In genomic region chr4:116374815-116375214, GRCh38 we compare ENCODE assay signal across 19 cellular contexts.
"Had no signal": no experiment of that assay in that cellular context is flagged by ENCODE, and none has a peak within 500 bp of the region (broad histone marks: within the 10 kb centered on the region; RNA-seq: fewer than 3 reads in every experiment).

No MANE protein-coding gene starts in this region.

- ATAC-seq: activated CD8-positive, alpha-beta T cell treated with anti-CD3 and anti-CD28 coated beads, Interleukin-2, amount 10 ng/mL, durations not matched to agents 7 days and 5 days; activated T-cell treated with anti-CD3 and anti-CD28 coated beads, Interleukin-2, amount 50 U/mL, for 4 hours; left colon; lower lobe of right lung; natural killer cell treated with Interleukin-12 subunit alpha and Interleukin-12 subunit beta and Interleukin-15 and Interleukin-18, amount 100 ng/mL, for 72 hours; stimulated activated naive B cell treated with anti-CD40 and anti-IgM and Interleukin-4, amounts not matched to agents 10 μg/mL and 1 μg/mL and 100 μg/mL, for 72 hours; upper lobe of right lung had no signal

- H3K4me3 ChIP-seq: lower lobe of right lung, sigmoid colon, thoracic aorta, upper lobe of right lung had no signal

- H3K4me1 Mint-ChIP-seq: brain; stimulated activated naive B cell treated with anti-CD40 and anti-IgM and Interleukin-4, amounts not matched to agents 10 μg/mL and 1 μg/mL and 100 μg/mL, for 72 hours had no signal

- H3K9me3 Mint-ChIP-seq: activated naive CD4-positive, alpha-beta T cell treated with anti-CD3 and anti-CD28 coated beads for 36 hours; activated T-cell treated with anti-CD3 and anti-CD28 coated beads, Interleukin-2, amount 50 U/mL, for 4 hours; stimulated activated naive B cell treated with anti-CD40 and anti-IgM and Interleukin-4, amounts not matched to agents 10 μg/mL and 1 μg/mL and 100 μg/mL, for 72 hours had no signal

- H3K27ac Mint-ChIP-seq: activated CD8-positive, alpha-beta T cell treated with anti-CD3 and anti-CD28 coated beads, Interleukin-2, amount 10 ng/mL, durations not matched to agents 7 days and 5 days; activated naive CD4-positive, alpha-beta T cell treated with anti-CD3 and anti-CD28 coated beads for 36 hours; brain; natural killer cell treated with Interleukin-12 subunit alpha and Interleukin-12 subunit beta and Interleukin-15 and Interleukin-18, amount 100 ng/mL, for 72 hours; stimulated activated naive B cell treated with anti-CD40 and anti-IgM and Interleukin-4, amounts not matched to agents 10 μg/mL and 1 μg/mL and 100 μg/mL, for 72 hours had no signal

- H3K36me3 Mint-ChIP-seq: brain; natural killer cell treated with Interleukin-12 subunit alpha and Interleukin-12 subunit beta and Interleukin-15 and Interleukin-18, amount 100 ng/mL, for 72 hours; stimulated activated naive B cell treated with anti-CD40 and anti-IgM and Interleukin-4, amounts not matched to agents 10 μg/mL and 1 μg/mL and 100 μg/mL, for 72 hours had no signal

- H3K27ac ChIP-seq: lower lobe of right lung, sigmoid colon, thoracic aorta, upper lobe of right lung had no signal

- H3K4me1 ChIP-seq: lower lobe of right lung, sigmoid colon, upper lobe of right lung had no signal

- H3K27me3 ChIP-seq: sigmoid colon, upper lobe of right lung had no signal

- H3K9me3 ChIP-seq: lower lobe of right lung, sigmoid colon, thoracic aorta, upper lobe of right lung had no signal

- DNase-seq: activated CD4-positive, alpha-beta T cell treated with anti-CD3 and anti-CD28 coated beads for 48 hours; activated CD4-positive, CD25-positive, alpha-beta regulatory T cell; activated CD8-positive, alpha-beta T cell treated with anti-CD3 and anti-CD28 coated beads, Interleukin-2, amount 10 ng/mL, durations not matched to agents 7 days and 5 days; activated naive CD4-positive, alpha-beta T cell treated with anti-CD3 and anti-CD28 coated beads for 36 hours; activated T-cell treated with anti-CD3 and anti-CD28 coated beads, Interleukin-2, amount 50 U/mL, for 4 hours; anterior cingulate cortex; caudate nucleus; erythroblast; foreskin melanocyte; hypothalamus; islet precursor cell; left colon; lower lobe of right lung; sigmoid colon; stimulated activated naive B cell treated with anti-CD40 and anti-IgM and Interleukin-4, amounts not matched to agents 10 μg/mL and 1 μg/mL and 100 μg/mL, for 72 hours; upper lobe of right lung had no signal

- H3K36me3 ChIP-seq: lower lobe of right lung, sigmoid colon, thoracic aorta, upper lobe of right lung had no signal

- H3K4me3 Mint-ChIP-seq: activated CD8-positive, alpha-beta T cell treated with anti-CD3 and anti-CD28 coated beads, Interleukin-2, amount 10 ng/mL, durations not matched to agents 7 days and 5 days; activated naive CD4-positive, alpha-beta T cell treated with anti-CD3 and anti-CD28 coated beads for 36 hours; activated T-cell treated with anti-CD3 and anti-CD28 coated beads, Interleukin-2, amount 50 U/mL, for 4 hours; brain; natural killer cell treated with Interleukin-12 subunit alpha and Interleukin-12 subunit beta and Interleukin-15 and Interleukin-18, amount 100 ng/mL, for 72 hours; stimulated activated naive B cell treated with anti-CD40 and anti-IgM and Interleukin-4, amounts not matched to agents 10 μg/mL and 1 μg/mL and 100 μg/mL, for 72 hours had no signal

- H3K27me3 Mint-ChIP-seq: brain; natural killer cell treated with Interleukin-12 subunit alpha and Interleukin-12 subunit beta and Interleukin-15 and Interleukin-18, amount 100 ng/mL, for 72 hours; stimulated activated naive B cell treated with anti-CD40 and anti-IgM and Interleukin-4, amounts not matched to agents 10 μg/mL and 1 μg/mL and 100 μg/mL, for 72 hours had no signal
